1 cellular context compared by ENCODE assay signal in genomic region chr22:43406186-43406790, GRCh38.
TF ChIP-seq lines count a peak whose summit lies in the region.

No MANE protein-coding gene starts in this region.

TF ChIP-seq in HepG2, 621 proteins besides CTCF, POLR2A, EP300 and RAD21:
- TF ChIP-seq MXD1 (CRISPR knock-in tag; IDR thresholded peaks at IDR 0.05) (no peak), KAT2B (IDR thresholded peaks at IDR 0.05; ENCODE audit: borderline replicate concordance, low read depth, low read length) (no peak), ZNF781 (CRISPR knock-in tag; IDR thresholded peaks at IDR 0.05; ENCODE audit: borderline replicate concordance, not compliant biosample characterization) (no peak), ZNF800 (CRISPR knock-in tag; IDR thresholded peaks at IDR 0.05) (no peak), KLF15 (CRISPR knock-in tag; IDR thresholded peaks at IDR 0.05; ENCODE audit: borderline replicate concordance) (no peak), PHF20 (CRISPR knock-in tag; IDR thresholded peaks at IDR 0.05) (no peak), ZNF253 (CRISPR knock-in tag; IDR thresholded peaks at IDR 0.05; ENCODE audit: borderline replicate concordance) (no peak), AGO1 (IDR thresholded peaks at IDR 0.05; ENCODE audit: low read depth, low read length, poor library complexity, severe bottlenecking) (no peak), ZNF17 (CRISPR knock-in tag; IDR thresholded peaks at IDR 0.05) (no peak), TCF7L2 (IDR thresholded peaks at IDR 0.05; ENCODE audit: low read depth, low read length) (no peak)
